In the genomic region with DNA sequence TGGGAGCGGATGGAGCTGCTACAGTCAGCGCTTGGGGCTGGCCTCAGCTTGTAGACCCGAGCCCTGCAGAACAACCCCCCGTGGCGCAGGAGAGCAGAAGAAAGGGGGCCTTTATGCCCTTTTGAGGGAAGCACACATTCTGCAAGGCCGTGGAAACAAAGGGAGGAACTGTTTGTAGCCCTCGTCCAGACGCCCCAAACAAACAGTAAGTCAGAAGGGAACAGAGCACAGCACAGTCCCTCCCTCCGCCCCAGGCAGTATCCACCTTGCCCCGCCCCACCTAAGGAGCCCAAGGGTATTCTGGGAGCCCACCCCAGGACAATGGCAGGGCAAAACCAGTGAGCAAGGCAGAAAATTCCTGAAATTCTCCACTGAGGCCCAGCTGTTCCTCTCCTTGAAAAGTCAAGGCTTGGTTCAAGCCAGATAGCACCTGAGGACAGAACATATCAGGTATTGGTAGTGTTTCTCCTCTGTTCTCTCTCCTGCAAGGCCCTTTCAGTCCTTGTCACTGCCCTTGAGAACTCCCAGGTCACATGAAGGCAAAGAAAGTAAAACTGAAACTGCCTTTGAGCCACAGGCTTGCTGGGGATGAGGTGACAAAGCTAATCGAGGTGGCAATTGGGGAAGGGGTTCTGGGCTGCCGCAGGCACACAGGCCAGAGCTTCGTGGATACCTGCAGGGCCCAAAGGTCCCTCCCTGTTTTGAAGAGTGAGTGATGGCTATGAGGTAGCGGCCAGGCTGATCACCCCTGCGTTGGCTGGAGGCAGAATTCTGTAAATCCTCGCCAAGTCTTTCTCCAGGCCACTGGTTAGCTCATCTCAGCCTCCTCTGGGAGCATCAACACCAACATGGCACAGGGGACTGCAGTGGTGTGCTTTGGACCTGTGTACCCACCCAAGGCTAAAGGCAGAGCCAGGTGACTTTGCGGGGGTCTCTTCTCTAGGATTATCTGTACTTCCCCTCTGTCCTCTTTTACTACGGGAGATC, we compare ENCODE assay signal across 1 cellular context.
TF ChIP-seq lines count a peak whose summit lies in the region.

No MANE protein-coding gene starts in this region.

TF ChIP-seq in SK-N-SH treated with all-trans-retinoic acid at 6 μM for 48 hours, 23 proteins besides CTCF, POLR2A, EP300 and RAD21:
- TF ChIP-seq, protein P1, sequence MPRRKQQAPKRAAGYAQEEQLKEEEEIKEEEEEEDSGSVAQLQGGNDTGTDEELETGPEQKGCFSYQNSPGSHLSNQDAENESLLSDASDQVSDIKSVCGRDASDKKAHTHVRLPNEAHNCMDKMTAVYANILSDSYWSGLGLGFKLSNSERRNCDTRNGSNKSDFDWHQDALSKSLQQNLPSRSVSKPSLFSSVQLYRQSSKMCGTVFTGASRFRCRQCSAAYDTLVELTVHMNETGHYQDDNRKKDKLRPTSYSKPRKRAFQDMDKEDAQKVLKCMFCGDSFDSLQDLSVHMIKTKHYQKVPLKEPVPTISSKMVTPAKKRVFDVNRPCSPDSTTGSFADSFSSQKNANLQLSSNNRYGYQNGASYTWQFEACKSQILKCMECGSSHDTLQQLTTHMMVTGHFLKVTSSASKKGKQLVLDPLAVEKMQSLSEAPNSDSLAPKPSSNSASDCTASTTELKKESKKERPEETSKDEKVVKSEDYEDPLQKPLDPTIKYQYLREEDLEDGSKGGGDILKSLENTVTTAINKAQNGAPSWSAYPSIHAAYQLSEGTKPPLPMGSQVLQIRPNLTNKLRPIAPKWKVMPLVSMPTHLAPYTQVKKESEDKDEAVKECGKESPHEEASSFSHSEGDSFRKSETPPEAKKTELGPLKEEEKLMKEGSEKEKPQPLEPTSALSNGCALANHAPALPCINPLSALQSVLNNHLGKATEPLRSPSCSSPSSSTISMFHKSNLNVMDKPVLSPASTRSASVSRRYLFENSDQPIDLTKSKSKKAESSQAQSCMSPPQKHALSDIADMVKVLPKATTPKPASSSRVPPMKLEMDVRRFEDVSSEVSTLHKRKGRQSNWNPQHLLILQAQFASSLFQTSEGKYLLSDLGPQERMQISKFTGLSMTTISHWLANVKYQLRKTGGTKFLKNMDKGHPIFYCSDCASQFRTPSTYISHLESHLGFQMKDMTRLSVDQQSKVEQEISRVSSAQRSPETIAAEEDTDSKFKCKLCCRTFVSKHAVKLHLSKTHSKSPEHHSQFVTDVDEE (CRISPR knock-in tag; IDR thresholded peaks at IDR 0.05): peak; percentile 46; the same call in 1 of the 2 replicates
- TF ChIP-seq CSDC2 (CRISPR knock-in tag; IDR thresholded peaks at IDR 0.05): no peak
TF ChIP-seq in SK-N-SH treated with all-trans-retinoic acid at 6 μM for 48 hours: peak in this region for 1.
